Comparison of ENCODE assay signal across 2 cellular contexts in genomic region chr6:6152060-6152459, GRCh38.
TF ChIP-seq lines count a peak whose summit lies in the region.

No MANE protein-coding gene starts in this region.

TF ChIP-seq in liver, 16 proteins besides CTCF, POLR2A, EP300 and RAD21:
- peak; percentile 53 for TF ChIP-seq REST (IDR thresholded peaks at IDR 0.05)
- TF ChIP-seq RXRA (IDR thresholded peaks at IDR 0.05): peak; percentile 93 to 96
- TF ChIP-seq MAX (IDR thresholded peaks at IDR 0.05): peak; percentile 67
- TF ChIP-seq SP1 (IDR thresholded peaks at IDR 0.05): peak; percentile 81
- TF ChIP-seq YY1 (IDR thresholded peaks at IDR 0.05): no peak
- peak; percentile 74 for TF ChIP-seq HNF4G (IDR thresholded peaks at IDR 0.05)
- peak; percentile 25 for TF ChIP-seq ZBTB33 (IDR thresholded peaks at IDR 0.05)
- peak; percentile 94 to 96 for TF ChIP-seq HNF4A (conservative IDR thresholded peaks at IDR 0.05)
- peak in 1 of 2 donors; percentile 43 for TF ChIP-seq JUND (IDR thresholded peaks at IDR 0.05)
- TF ChIP-seq NR2F2 (IDR thresholded peaks at IDR 0.05): no peak
- TF ChIP-seq FOXA2 (IDR thresholded peaks at IDR 0.05): peak; percentile 68
- no peak for TF ChIP-seq TAF1 (conservative IDR thresholded peaks at IDR 0.05)

TF ChIP-seq in HepG2, 621 proteins besides CTCF, POLR2A, EP300 and RAD21:
- TF ChIP-seq MZF1 (CRISPR knock-in tag; IDR thresholded peaks at IDR 0.05; ENCODE audit: borderline replicate concordance) (no peak), ZBTB43 (CRISPR knock-in tag; conservative IDR thresholded peaks at IDR 0.05) (no peak), HNRNPUL1 (IDR thresholded peaks at IDR 0.05; ENCODE audit: low read depth, low read length) (no peak), KLF13 (CRISPR knock-in tag; IDR thresholded peaks at IDR 0.05) (no peak), ZNF20 (CRISPR knock-in tag; IDR thresholded peaks at IDR 0.05) (no peak), RELA (CRISPR knock-in tag; IDR thresholded peaks at IDR 0.05) (no peak), ZNF562 (CRISPR knock-in tag; IDR thresholded peaks at IDR 0.05; ENCODE audit: borderline replicate concordance) (no peak), ZNF205 (CRISPR knock-in tag; IDR thresholded peaks at IDR 0.05) (no peak)
